1 cellular context compared by ENCODE assay signal in the genomic region with DNA sequence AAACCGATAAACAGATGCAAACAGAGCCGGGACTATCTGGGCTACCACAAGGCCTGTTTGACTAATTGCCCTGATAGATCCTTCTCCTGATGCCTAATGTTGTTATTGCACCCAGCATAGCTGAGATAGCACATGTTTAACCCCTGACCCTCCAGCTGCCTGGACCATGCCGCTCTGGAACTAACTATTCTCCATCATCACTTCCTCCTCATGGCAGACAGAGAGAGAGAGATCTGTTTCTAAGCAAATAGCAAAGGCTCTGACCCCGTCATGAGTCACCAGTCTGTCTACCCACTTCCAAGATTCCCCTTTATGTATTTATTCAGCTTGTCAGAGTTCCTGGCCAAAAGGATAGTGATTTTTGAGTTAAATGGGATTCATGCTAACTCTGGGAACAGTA.
TF ChIP-seq lines count a peak whose summit lies in the region.

No MANE protein-coding gene starts in this region.

TF ChIP-seq in HepG2, 621 proteins besides CTCF, POLR2A, EP300 and RAD21 (continued from another document and continues in another):
- TF ChIP-seq, protein P1, sequence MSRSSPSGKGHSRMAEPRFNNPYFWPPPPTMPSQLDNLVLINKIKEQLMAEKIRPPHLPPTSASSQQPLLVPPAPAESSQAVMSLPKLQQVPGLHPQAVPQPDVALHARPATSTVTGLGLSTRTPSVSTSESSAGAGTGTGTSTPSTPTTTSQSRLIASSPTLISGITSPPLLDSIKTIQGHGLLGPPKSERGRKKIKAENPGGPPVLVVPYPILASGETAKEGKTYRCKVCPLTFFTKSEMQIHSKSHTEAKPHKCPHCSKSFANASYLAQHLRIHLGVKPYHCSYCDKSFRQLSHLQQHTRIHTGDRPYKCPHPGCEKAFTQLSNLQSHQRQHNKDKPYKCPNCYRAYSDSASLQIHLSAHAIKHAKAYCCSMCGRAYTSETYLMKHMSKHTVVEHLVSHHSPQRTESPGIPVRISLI (CRISPR knock-in tag; IDR thresholded peaks at IDR 0.05; ENCODE audit: borderline replicate concordance), result no peak
- TF ChIP-seq ZNF44 (CRISPR knock-in tag; IDR thresholded peaks at IDR 0.05) (no peak), JARID2 (CRISPR knock-in tag; IDR thresholded peaks at IDR 0.05; ENCODE audit: insufficient replicate concordance) (no peak), TMF1 (CRISPR knock-in tag; IDR thresholded peaks at IDR 0.05; ENCODE audit: low read depth) (no peak), NR2C2 (CRISPR knock-in tag; IDR thresholded peaks at IDR 0.05; ENCODE audit: borderline replicate concordance) (no peak), CC2D1A (CRISPR knock-in tag; IDR thresholded peaks at IDR 0.05) (no peak), ZNF138 (CRISPR knock-in tag; IDR thresholded peaks at IDR 0.05; ENCODE audit: low read depth) (no peak), REL (CRISPR knock-in tag; conservative IDR thresholded peaks at IDR 0.05) (no peak), ZNF788 (CRISPR knock-in tag; IDR thresholded peaks at IDR 0.05; ENCODE audit: borderline replicate concordance) (no peak), ZNF878 (CRISPR knock-in tag; IDR thresholded peaks at IDR 0.05) (0 out of 2 replicates have a peak, but pooled peaks have one; percentile 31), JUNB (CRISPR knock-in tag; IDR thresholded peaks at IDR 0.05; ENCODE audit: borderline replicate concordance) (peak; percentile 81; the same call in 1 of the 2 replicates), ZNF589 (CRISPR knock-in tag; conservative IDR thresholded peaks at IDR 0.05) (no peak), NFE2L1 (CRISPR knock-in tag; IDR thresholded peaks at IDR 0.05; ENCODE audit: borderline replicate concordance) (no peak), ZIK1 (CRISPR knock-in tag; IDR thresholded peaks at IDR 0.05; ENCODE audit: borderline replicate concordance, low read depth) (no peak), ATRX (CRISPR knock-in tag; IDR thresholded peaks at IDR 0.05; ENCODE audit: borderline replicate concordance) (no peak), GATAD2A (CRISPR knock-in tag; IDR thresholded peaks at IDR 0.05) (peak; percentile 79), HOXA9 (CRISPR knock-in tag; IDR thresholded peaks at IDR 0.05; ENCODE audit: borderline replicate concordance) (no peak), KDM1A (CRISPR knock-in tag; IDR thresholded peaks at IDR 0.05) (peak; percentile 78; the same call in 1 of the 2 replicates), CHD4 (IDR thresholded peaks at IDR 0.05; ENCODE audit: borderline replicate concordance, low read length) (no peak), ZNF552 (CRISPR knock-in tag; IDR thresholded peaks at IDR 0.05; ENCODE audit: borderline replicate concordance) (no peak), ZNF335 (CRISPR knock-in tag; IDR thresholded peaks at IDR 0.05) (no peak), KAT8 (CRISPR knock-in tag; IDR thresholded peaks at IDR 0.05) (peak; percentile 41; the same call in 1 of the 2 replicates), ZBTB7A (CRISPR knock-in tag; IDR thresholded peaks at IDR 0.05) (no peak), ARHGAP35 (CRISPR knock-in tag; IDR thresholded peaks at IDR 0.05; ENCODE audit: borderline replicate concordance) (no peak), ZNF224 (CRISPR knock-in tag; IDR thresholded peaks at IDR 0.05) (no peak), EZH2 (conservative IDR thresholded peaks at IDR 0.05; ENCODE audit: low read depth, low read length) (no peak), ZNF562 (CRISPR knock-in tag; IDR thresholded peaks at IDR 0.05; ENCODE audit: borderline replicate concordance) (no peak), NFKBIZ (CRISPR knock-in tag; IDR thresholded peaks at IDR 0.05) (no peak), ZMAT3 (CRISPR knock-in tag; conservative IDR thresholded peaks at IDR 0.05) (no peak), ZNF546 (CRISPR knock-in tag; conservative IDR thresholded peaks at IDR 0.05) (no peak), FLYWCH1 (CRISPR knock-in tag; IDR thresholded peaks at IDR 0.05) (no peak), ZNF563 (CRISPR knock-in tag; IDR thresholded peaks at IDR 0.05) (no peak), ZNF460 (CRISPR knock-in tag; IDR thresholded peaks at IDR 0.05; ENCODE audit: borderline replicate concordance) (no peak), RFX3 (CRISPR knock-in tag; IDR thresholded peaks at IDR 0.05) (no peak), RARG (CRISPR knock-in tag; IDR thresholded peaks at IDR 0.05; ENCODE audit: low read depth) (no peak), BRD4 (CRISPR knock-in tag; IDR thresholded peaks at IDR 0.05) (no peak), PHB2 (IDR thresholded peaks at IDR 0.05; ENCODE audit: partially characterized antibody) (no peak), MTA1 (CRISPR knock-in tag; IDR thresholded peaks at IDR 0.05; ENCODE audit: borderline replicate concordance) (no peak)
- TF ChIP-seq, protein P2, sequence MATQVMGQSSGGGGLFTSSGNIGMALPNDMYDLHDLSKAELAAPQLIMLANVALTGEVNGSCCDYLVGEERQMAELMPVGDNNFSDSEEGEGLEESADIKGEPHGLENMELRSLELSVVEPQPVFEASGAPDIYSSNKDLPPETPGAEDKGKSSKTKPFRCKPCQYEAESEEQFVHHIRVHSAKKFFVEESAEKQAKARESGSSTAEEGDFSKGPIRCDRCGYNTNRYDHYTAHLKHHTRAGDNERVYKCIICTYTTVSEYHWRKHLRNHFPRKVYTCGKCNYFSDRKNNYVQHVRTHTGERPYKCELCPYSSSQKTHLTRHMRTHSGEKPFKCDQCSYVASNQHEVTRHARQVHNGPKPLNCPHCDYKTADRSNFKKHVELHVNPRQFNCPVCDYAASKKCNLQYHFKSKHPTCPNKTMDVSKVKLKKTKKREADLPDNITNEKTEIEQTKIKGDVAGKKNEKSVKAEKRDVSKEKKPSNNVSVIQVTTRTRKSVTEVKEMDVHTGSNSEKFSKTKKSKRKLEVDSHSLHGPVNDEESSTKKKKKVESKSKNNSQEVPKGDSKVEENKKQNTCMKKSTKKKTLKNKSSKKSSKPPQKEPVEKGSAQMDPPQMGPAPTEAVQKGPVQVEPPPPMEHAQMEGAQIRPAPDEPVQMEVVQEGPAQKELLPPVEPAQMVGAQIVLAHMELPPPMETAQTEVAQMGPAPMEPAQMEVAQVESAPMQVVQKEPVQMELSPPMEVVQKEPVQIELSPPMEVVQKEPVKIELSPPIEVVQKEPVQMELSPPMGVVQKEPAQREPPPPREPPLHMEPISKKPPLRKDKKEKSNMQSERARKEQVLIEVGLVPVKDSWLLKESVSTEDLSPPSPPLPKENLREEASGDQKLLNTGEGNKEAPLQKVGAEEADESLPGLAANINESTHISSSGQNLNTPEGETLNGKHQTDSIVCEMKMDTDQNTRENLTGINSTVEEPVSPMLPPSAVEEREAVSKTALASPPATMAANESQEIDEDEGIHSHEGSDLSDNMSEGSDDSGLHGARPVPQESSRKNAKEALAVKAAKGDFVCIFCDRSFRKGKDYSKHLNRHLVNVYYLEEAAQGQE (IDR thresholded peaks at IDR 0.05; ENCODE audit: borderline replicate concordance in 1 of 2, low read depth in 1 of 2, low read length in 2 of 2), result no peak
- TF ChIP-seq, protein P3, sequence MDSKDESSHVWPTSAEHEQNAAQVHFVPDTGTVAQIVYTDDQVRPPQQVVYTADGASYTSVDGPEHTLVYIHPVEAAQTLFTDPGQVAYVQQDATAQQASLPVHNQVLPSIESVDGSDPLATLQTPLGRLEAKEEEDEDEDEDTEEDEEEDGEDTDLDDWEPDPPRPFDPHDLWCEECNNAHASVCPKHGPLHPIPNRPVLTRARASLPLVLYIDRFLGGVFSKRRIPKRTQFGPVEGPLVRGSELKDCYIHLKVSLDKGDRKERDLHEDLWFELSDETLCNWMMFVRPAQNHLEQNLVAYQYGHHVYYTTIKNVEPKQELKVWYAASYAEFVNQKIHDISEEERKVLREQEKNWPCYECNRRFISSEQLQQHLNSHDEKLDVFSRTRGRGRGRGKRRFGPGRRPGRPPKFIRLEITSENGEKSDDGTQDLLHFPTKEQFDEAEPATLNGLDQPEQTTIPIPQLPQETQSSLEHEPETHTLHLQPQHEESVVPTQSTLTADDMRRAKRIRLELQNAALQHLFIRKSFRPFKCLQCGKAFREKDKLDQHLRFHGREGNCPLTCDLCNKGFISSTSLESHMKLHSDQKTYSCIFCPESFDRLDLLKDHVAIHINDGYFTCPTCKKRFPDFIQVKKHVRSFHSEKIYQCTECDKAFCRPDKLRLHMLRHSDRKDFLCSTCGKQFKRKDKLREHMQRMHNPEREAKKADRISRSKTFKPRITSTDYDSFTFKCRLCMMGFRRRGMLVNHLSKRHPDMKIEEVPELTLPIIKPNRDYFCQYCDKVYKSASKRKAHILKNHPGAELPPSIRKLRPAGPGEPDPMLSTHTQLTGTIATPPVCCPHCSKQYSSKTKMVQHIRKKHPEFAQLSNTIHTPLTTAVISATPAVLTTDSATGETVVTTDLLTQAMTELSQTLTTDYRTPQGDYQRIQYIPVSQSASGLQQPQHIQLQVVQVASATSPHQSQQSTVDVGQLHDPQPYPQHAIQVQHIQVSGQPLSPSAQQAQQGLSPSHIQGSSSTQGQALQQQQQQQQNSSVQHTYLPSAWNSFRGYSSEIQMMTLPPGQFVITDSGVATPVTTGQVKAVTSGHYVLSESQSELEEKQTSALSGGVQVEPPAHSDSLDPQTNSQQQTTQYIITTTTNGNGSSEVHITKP (CRISPR knock-in tag; IDR thresholded peaks at IDR 0.05; ENCODE audit: low read depth), result no peak
- TF ChIP-seq, protein P4, sequence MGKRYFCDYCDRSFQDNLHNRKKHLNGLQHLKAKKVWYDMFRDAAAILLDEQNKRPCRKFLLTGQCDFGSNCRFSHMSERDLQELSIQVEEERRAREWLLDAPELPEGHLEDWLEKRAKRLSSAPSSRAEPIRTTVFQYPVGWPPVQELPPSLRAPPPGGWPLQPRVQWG (CRISPR knock-in tag; IDR thresholded peaks at IDR 0.05; ENCODE audit: borderline replicate concordance, low read depth), result no peak
- TF ChIP-seq, protein P5, sequence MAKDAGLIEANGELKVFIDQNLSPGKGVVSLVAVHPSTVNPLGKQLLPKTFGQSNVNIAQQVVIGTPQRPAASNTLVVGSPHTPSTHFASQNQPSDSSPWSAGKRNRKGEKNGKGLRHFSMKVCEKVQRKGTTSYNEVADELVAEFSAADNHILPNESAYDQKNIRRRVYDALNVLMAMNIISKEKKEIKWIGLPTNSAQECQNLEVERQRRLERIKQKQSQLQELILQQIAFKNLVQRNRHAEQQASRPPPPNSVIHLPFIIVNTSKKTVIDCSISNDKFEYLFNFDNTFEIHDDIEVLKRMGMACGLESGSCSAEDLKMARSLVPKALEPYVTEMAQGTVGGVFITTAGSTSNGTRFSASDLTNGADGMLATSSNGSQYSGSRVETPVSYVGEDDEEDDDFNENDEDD (CRISPR knock-in tag; IDR thresholded peaks at IDR 0.05; ENCODE audit: borderline replicate concordance), result no peak
- TF ChIP-seq, protein P6, sequence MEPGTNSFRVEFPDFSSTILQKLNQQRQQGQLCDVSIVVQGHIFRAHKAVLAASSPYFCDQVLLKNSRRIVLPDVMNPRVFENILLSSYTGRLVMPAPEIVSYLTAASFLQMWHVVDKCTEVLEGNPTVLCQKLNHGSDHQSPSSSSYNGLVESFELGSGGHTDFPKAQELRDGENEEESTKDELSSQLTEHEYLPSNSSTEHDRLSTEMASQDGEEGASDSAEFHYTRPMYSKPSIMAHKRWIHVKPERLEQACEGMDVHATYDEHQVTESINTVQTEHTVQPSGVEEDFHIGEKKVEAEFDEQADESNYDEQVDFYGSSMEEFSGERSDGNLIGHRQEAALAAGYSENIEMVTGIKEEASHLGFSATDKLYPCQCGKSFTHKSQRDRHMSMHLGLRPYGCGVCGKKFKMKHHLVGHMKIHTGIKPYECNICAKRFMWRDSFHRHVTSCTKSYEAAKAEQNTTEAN (CRISPR knock-in tag; conservative IDR thresholded peaks at IDR 0.05), result no peak
- TF ChIP-seq, protein P7, sequence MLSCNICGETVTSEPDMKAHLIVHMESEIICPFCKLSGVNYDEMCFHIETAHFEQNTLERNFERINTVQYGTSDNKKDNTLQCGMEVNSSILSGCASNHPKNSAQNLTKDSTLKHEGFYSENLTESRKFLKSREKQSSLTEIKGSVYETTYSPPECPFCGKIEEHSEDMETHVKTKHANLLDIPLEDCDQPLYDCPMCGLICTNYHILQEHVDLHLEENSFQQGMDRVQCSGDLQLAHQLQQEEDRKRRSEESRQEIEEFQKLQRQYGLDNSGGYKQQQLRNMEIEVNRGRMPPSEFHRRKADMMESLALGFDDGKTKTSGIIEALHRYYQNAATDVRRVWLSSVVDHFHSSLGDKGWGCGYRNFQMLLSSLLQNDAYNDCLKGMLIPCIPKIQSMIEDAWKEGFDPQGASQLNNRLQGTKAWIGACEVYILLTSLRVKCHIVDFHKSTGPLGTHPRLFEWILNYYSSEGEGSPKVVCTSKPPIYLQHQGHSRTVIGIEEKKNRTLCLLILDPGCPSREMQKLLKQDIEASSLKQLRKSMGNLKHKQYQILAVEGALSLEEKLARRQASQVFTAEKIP (CRISPR knock-in tag; IDR thresholded peaks at IDR 0.05; ENCODE audit: borderline replicate concordance), result no peak
- TF ChIP-seq, protein P8, sequence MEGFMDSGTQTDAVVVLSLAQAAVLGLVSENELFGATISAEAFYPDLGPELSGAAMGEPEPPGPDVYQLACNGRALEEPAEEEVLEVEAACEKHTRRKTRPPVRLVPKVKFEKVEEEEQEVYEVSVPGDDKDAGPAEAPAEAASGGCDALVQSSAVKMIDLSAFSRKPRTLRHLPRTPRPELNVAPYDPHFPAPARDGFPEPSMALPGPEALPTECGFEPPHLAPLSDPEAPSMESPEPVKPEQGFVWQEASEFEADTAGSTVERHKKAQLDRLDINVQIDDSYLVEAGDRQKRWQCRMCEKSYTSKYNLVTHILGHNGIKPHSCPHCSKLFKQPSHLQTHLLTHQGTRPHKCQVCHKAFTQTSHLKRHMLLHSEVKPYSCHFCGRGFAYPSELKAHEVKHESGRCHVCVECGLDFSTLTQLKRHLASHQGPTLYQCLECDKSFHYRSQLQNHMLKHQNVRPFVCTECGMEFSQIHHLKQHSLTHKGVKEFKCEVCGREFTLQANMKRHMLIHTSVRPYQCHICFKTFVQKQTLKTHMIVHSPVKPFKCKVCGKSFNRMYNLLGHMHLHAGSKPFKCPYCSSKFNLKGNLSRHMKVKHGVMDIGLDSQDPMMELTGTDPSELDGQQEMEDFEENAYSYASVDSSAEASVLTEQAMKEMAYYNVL (CRISPR knock-in tag; IDR thresholded peaks at IDR 0.05; ENCODE audit: borderline replicate concordance), result peak; percentile 95
